ENCODE assay signal across 17 cellular contexts in the genomic region with DNA sequence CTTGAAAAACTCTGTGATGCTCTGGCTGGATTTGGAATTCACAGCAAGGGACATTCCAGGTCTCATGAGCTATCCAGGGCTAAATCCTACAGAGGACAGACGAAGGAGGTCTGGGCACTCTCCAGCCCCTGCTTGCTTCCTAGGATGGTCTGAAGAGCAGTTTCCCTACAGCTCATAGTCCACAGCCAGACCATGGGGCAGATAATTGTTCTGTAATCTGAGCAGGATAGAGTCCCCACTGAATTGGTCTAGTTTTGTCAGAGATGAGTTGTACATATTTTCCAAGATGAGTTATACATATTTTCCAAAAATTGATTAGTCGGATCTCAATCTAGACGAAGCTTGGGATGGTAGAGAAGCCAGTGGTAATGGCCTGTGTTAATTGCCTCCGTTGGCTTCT.
DNase-seq lines count a peak whose midpoint lies in the region; ATAC-seq lines count a peak whose summit lies in the region.
"Had no signal": no experiment of that assay in that cellular context is flagged by ENCODE, and none has a peak within 500 bp of the region (broad histone marks: within the 10 kb centered on the region; RNA-seq: fewer than 3 reads in every experiment).

No MANE protein-coding gene starts in this region.

- ATAC-seq in GM19463 (IDR thresholded peaks at IDR 0.05; ENCODE audit: unreplicated experiment) (no peak), GM18511 (IDR thresholded peaks at IDR 0.05; ENCODE audit: unreplicated experiment) (no peak)

- DNase-seq in NCI-H748 (lab: John Stamatoyannopoulos, UW; ENCODE audit: unreplicated experiment): peak; percentile 72
- no peak for DNase-seq in NCI-H748 treated with DMSO at 0.1 percent for 48 hours (lab: John Stamatoyannopoulos, UW)
- peak; percentile 82 for DNase-seq in NCI-H69 (lab: John Stamatoyannopoulos, UW)
- peak; percentile 35 for DNase-seq in fibroblast of peridontal ligament (ENCODE audit: extremely low read depth)
- DNase-seq in putamen (ENCODE audit: low spot score): no peak
- DNase-seq: CD4-positive, CD25-positive, alpha-beta regulatory T cell; GOT3; HFFc6; IMR-90; KG1; NCI-H1694; NCI-H526; NK-92 treated with Interleukin-12 subunit alpha and Interleukin-12 subunit beta, amount 100 ng/mL, for 24 hours; PC-9; Right ventricle myocardium superior had no signal

Comparison
In these comparisons a context has a peak if more than half of its experiments do, and no peak if none do; other contexts are left out.
1. DNase-seq: peak in NCI-H748 (single experiment), NCI-H69 (single experiment) and fibroblast of peridontal ligament (single experiment); none in NCI-H748 treated with DMSO at 0.1 percent for 48 hours (single experiment) and putamen (single experiment).